ENCODE assay signal across 29 cellular contexts in genomic region chr1:31989964-31990363, GRCh38. TPM values are rescaled to one million over a fixed set of nuclear protein-coding genes. Genes with fewer than 3 reads are reported as not detected.
DNase-seq lines count a peak whose midpoint lies in the region; ATAC-seq, FAIRE-seq and TF ChIP-seq lines count a peak whose summit lies in the region.
"Had no signal": no experiment of that assay in that cellular context is flagged by ENCODE, and none has a peak within 500 bp of the region (broad histone marks: within the 10 kb centered on the region; RNA-seq: fewer than 3 reads in every experiment).

No MANE protein-coding gene starts in this region.

- no peaks in the 10 kb centered on the region for H3K79me2 ChIP-seq in HepG2 (ENCODE audit: insufficient read depth, low read length)

- TF ChIP-seq EP300 in HepG2 (IDR thresholded peaks at IDR 0.05; ENCODE audit: low read depth in 2 of 2, low read length in 2 of 2) (no peak), HepG2 (CRISPR knock-in tag; IDR thresholded peaks at IDR 0.05; ENCODE audit: borderline replicate concordance) (no peak)

- TF ChIP-seq CTCF in HepG2 (CRISPR knock-in tag; IDR thresholded peaks at IDR 0.05) (no peak), right lobe of liver (IDR thresholded peaks at IDR 0.05) (no peak), upper lobe of right lung (IDR thresholded peaks at IDR 0.05) (no peak)

- TF ChIP-seq POLR2A in HepG2 (IDR thresholded peaks at IDR 0.05; ENCODE audit: insufficient read depth in 1 of 2, low read depth in 2 of 2, low read length in 2 of 2) (no peak), right lobe of liver (IDR thresholded peaks at IDR 0.05) (no peak)

- no TSS peak for BruUV-seq in HepG2 (replicated peaks; lab: Mats Ljungman, UMichigan)

- H3K27ac ChIP-seq in HepG2 (ENCODE audit: extremely low read length, insufficient read depth, low read length) (no peak overlapping the region), right lobe of liver (no peak overlapping the region), upper lobe of right lung (no peak overlapping the region)
- H3K27ac ChIP-seq: HL-60, Peyer's patch had no signal

- no peaks in the 10 kb centered on the region for H3K36me3 ChIP-seq in HepG2 (replicated peaks in 1 of 2; ENCODE audit: control insufficient read depth in 1 of 2, insufficient read depth in 2 of 2, low read length in 2 of 2)
- H3K36me3 ChIP-seq in right lobe of liver: no peaks in the 10 kb centered on the region
- H3K36me3 ChIP-seq in upper lobe of right lung: no peaks in the 10 kb centered on the region
- H3K36me3 ChIP-seq: BE2C, Peyer's patch had no signal

- DNase-seq in activated CD4-positive, alpha-beta T cell treated with anti-CD3 and anti-CD28 coated beads for 36 hours: no peak
- no peak for DNase-seq in activated CD4-positive, alpha-beta T cell treated with anti-CD3 and anti-CD28 coated beads, Interleukin-2, amount 10 ng/mL, durations not matched to agents 7 days and 5 days
- DNase-seq in HepG2 (ENCODE audit: low spot score) (no peak), right lobe of liver (no peak), upper lobe of right lung (peak; percentile 1)
- DNase-seq in activated naive CD8-positive, alpha-beta T cell treated with anti-CD3 and anti-CD28 coated beads, Interleukin-2, amount 10 ng/mL, durations not matched to agents 7 days and 5 days: no peak
- no peak for DNase-seq in activated T-helper 2 cell treated with anti-CD3 and anti-CD28 coated beads, Interferon-gamma antibody, Interleukin-2, Interleukin-4, amounts not matched to agents 10 μg/mL and 5 μg/mL and 100 μg/mL, durations not matched to agents 14 hours and 24 hours and 36 hours (ENCODE audit: low spot score)
- DNase-seq in stimulated activated CD4-positive, alpha-beta T cell treated with anti-CD3 and anti-CD28 coated beads, Interleukin-4, amount 100 ng/mL, for 4 hours: no peak
- DNase-seq: 8988T, ACHN, BE2C, DMS 273 treated with DMSO at 0.1 percent for 48 hours, DMS79, EL, GDM1, Karpas-422, NCI-H1092, NCI-H1417 treated with DMSO at 0.1 percent for 48 hours, NCI-H1694 treated with DMSO at 0.1 percent for 48 hours, NCI-H2081 treated with DMSO at 0.1 percent for 48 hours, NCI-H2171, NCI-H226, NCI-H510A, NCI-H69, Peyer's patch, SHP77 treated with DMSO at 0.1 percent for 48 hours had no signal

- peaks cover 23% of the 10 kb centered on the region for H3K4me1 Mint-ChIP-seq in activated CD4-positive, alpha-beta T cell treated with anti-CD3 and anti-CD28 coated beads for 36 hours
- peaks cover 35% of the 10 kb centered on the region for H3K4me1 Mint-ChIP-seq in activated CD4-positive, alpha-beta T cell treated with anti-CD3 and anti-CD28 coated beads, Interleukin-2, amount 10 ng/mL, durations not matched to agents 7 days and 5 days
- peaks cover 30% of the 10 kb centered on the region for H3K4me1 Mint-ChIP-seq in activated naive CD8-positive, alpha-beta T cell treated with anti-CD3 and anti-CD28 coated beads, Interleukin-2, amount 10 ng/mL, durations not matched to agents 7 days and 5 days
- H3K4me1 Mint-ChIP-seq in activated T-helper 2 cell treated with anti-CD3 and anti-CD28 coated beads, Interferon-gamma antibody, Interleukin-2, Interleukin-4, amounts not matched to agents 10 μg/mL and 5 μg/mL and 100 μg/mL, durations not matched to agents 14 hours and 24 hours and 36 hours (ENCODE audit: low read depth): peaks cover 13% of the 10 kb centered on the region

- H2AFZ ChIP-seq in HepG2 (ENCODE audit: low read length): no peak overlapping the region

- POLR2A ChIA-PET in activated CD4-positive, alpha-beta T cell treated with anti-CD3 and anti-CD28 coated beads for 36 hours (lab: Charles Lee): no interaction called here
- POLR2A ChIA-PET in activated CD4-positive, alpha-beta T cell treated with anti-CD3 and anti-CD28 coated beads, Interleukin-2, amount 10 ng/mL, durations not matched to agents 7 days and 5 days (lab: Charles Lee): no interaction called here
- POLR2A ChIA-PET in HepG2 (lab: Yijun Ruan, JAX): no interaction called here
- POLR2A ChIA-PET in activated naive CD8-positive, alpha-beta T cell treated with anti-CD3 and anti-CD28 coated beads, Interleukin-2, amount 10 ng/mL, durations not matched to agents 7 days and 5 days (lab: Charles Lee): no interaction called here

- no peak overlapping the region for H3K4me3 ChIP-seq in HepG2 (replicated peaks in 1 of 3; ENCODE audit: insufficient read depth in 1 of 3, low read depth in 2 of 3, low read length in 3 of 3)
- H3K4me3 ChIP-seq in right lobe of liver: no peak overlapping the region
- no peak overlapping the region for H3K4me3 ChIP-seq in upper lobe of right lung
- H3K4me3 ChIP-seq: Peyer's patch had no signal

- H3K9ac ChIP-seq in HepG2 (ENCODE audit: insufficient read depth, low read depth, low read length): no peak overlapping the region

- H3K27me3 Mint-ChIP-seq in activated CD4-positive, alpha-beta T cell treated with anti-CD3 and anti-CD28 coated beads for 36 hours: no peaks in the 10 kb centered on the region
- no peaks in the 10 kb centered on the region for H3K27me3 Mint-ChIP-seq in activated CD4-positive, alpha-beta T cell treated with anti-CD3 and anti-CD28 coated beads, Interleukin-2, amount 10 ng/mL, durations not matched to agents 7 days and 5 days
- H3K27me3 Mint-ChIP-seq in activated naive CD8-positive, alpha-beta T cell treated with anti-CD3 and anti-CD28 coated beads, Interleukin-2, amount 10 ng/mL, durations not matched to agents 7 days and 5 days: no peaks in the 10 kb centered on the region
- H3K27me3 Mint-ChIP-seq in activated T-helper 2 cell treated with anti-CD3 and anti-CD28 coated beads, Interferon-gamma antibody, Interleukin-2, Interleukin-4, amounts not matched to agents 10 μg/mL and 5 μg/mL and 100 μg/mL, durations not matched to agents 14 hours and 24 hours and 36 hours (ENCODE audit: low read depth): no peaks in the 10 kb centered on the region

- in situ Hi-C loops in HepG2 (cut with HindIII; ENCODE audit: extremely low pct_ligation_motif_present, low pct_unique_long_range_greater_than_20kb): no loop called here

- CTCF ChIA-PET in activated CD4-positive, alpha-beta T cell treated with anti-CD3 and anti-CD28 coated beads for 36 hours (lab: Charles Lee): interaction anchor here (4.0 kb wide), 1 partner anchor 13 kb away, joined by 21 read pairs; no protein-coding TSS in a partner anchor
- CTCF ChIA-PET in activated CD4-positive, alpha-beta T cell treated with anti-CD3 and anti-CD28 coated beads, Interleukin-2, amount 10 ng/mL, durations not matched to agents 7 days and 5 days (lab: Charles Lee): interaction anchor here (1.2 to 2.0 kb wide), 3 partner anchors 15 to 113 kb away, joined by 3 to 5 read pairs (median 3); no protein-coding TSS in a partner anchor
- CTCF ChIA-PET in HepG2 (lab: Yijun Ruan, JAX; ENCODE audit: low intra/inter-chr PET ratio, low total read pairs): no interaction called here

- H3K4me3 Mint-ChIP-seq in activated CD4-positive, alpha-beta T cell treated with anti-CD3 and anti-CD28 coated beads for 36 hours: no peak overlapping the region
- no peak overlapping the region for H3K4me3 Mint-ChIP-seq in activated CD4-positive, alpha-beta T cell treated with anti-CD3 and anti-CD28 coated beads, Interleukin-2, amount 10 ng/mL, durations not matched to agents 7 days and 5 days
- no peak overlapping the region for H3K4me3 Mint-ChIP-seq in activated naive CD8-positive, alpha-beta T cell treated with anti-CD3 and anti-CD28 coated beads, Interleukin-2, amount 10 ng/mL, durations not matched to agents 7 days and 5 days
- H3K4me3 Mint-ChIP-seq in activated T-helper 2 cell treated with anti-CD3 and anti-CD28 coated beads, Interferon-gamma antibody, Interleukin-2, Interleukin-4, amounts not matched to agents 10 μg/mL and 5 μg/mL and 100 μg/mL, durations not matched to agents 14 hours and 24 hours and 36 hours (ENCODE audit: low read depth): no peak overlapping the region

- H3K9me3 ChIP-seq in HepG2 (ENCODE audit: low read length): no peaks in the 10 kb centered on the region
- H3K9me3 ChIP-seq in right lobe of liver: no peaks in the 10 kb centered on the region
- H3K9me3 ChIP-seq in upper lobe of right lung: no peaks in the 10 kb centered on the region
- H3K9me3 ChIP-seq: BE2C, Peyer's patch had no signal

- no peak for FAIRE-seq in HepG2 (lab: Jason Lieb, UNC)
- FAIRE-seq: GM12891 had no signal

- intact Hi-C loops in activated CD4-positive, alpha-beta T cell treated with anti-CD3 and anti-CD28 coated beads for 36 hours (cut with DNase I, micrococcal nuclease): no loop called here
- intact Hi-C loops in HepG2 (cut with micrococcal nuclease; ENCODE audit: unreplicated experiment) (no loop called here), right lobe of liver (cut with DNase I) (no loop called here), upper lobe of right lung (cut with DNase I) (no loop called here)
- intact Hi-C loops in activated T-helper 2 cell treated with anti-CD3 and anti-CD28 coated beads, Interferon-gamma antibody, Interleukin-2, Interleukin-4, amounts not matched to agents 10 μg/mL and 5 μg/mL and 100 μg/mL, durations not matched to agents 14 hours and 24 hours and 36 hours (cut with micrococcal nuclease): no loop called here

- H3K27me3 ChIP-seq in HepG2 (ENCODE audit: control insufficient read depth in 1 of 2, insufficient read depth in 2 of 2, low read length in 2 of 2): peaks cover 3% of the 10 kb centered on the region in 2 experiments; a peak in 1 of 5 replicates
- no peaks in the 10 kb centered on the region for H3K27me3 ChIP-seq in right lobe of liver
- H3K27me3 ChIP-seq in upper lobe of right lung: no peaks in the 10 kb centered on the region
- H3K27me3 ChIP-seq: BE2C, Peyer's patch had no signal

- peak overlapping the region; percentile 6 for H3K27ac Mint-ChIP-seq in activated CD4-positive, alpha-beta T cell treated with anti-CD3 and anti-CD28 coated beads for 36 hours
- no peak overlapping the region for H3K27ac Mint-ChIP-seq in activated CD4-positive, alpha-beta T cell treated with anti-CD3 and anti-CD28 coated beads, Interleukin-2, amount 10 ng/mL, durations not matched to agents 7 days and 5 days
- peak overlapping the region; percentile 12 for H3K27ac Mint-ChIP-seq in activated naive CD8-positive, alpha-beta T cell treated with anti-CD3 and anti-CD28 coated beads, Interleukin-2, amount 10 ng/mL, durations not matched to agents 7 days and 5 days
- no peak overlapping the region for H3K27ac Mint-ChIP-seq in activated T-helper 2 cell treated with anti-CD3 and anti-CD28 coated beads, Interferon-gamma antibody, Interleukin-2, Interleukin-4, amounts not matched to agents 10 μg/mL and 5 μg/mL and 100 μg/mL, durations not matched to agents 14 hours and 24 hours and 36 hours

- H3K4me2 ChIP-seq in HepG2 (ENCODE audit: low read depth, low read length): no peak overlapping the region

- no peaks in the 10 kb centered on the region for H3K4me1 ChIP-seq in HepG2 (ENCODE audit: insufficient read depth, low read length)
- H3K4me1 ChIP-seq in right lobe of liver: no peaks in the 10 kb centered on the region
- H3K4me1 ChIP-seq in upper lobe of right lung: peaks cover 6% of the 10 kb centered on the region
- H3K4me1 ChIP-seq: BE2C had no signal

- H3K9me3 Mint-ChIP-seq in activated CD4-positive, alpha-beta T cell treated with anti-CD3 and anti-CD28 coated beads for 36 hours (ENCODE audit: low read depth): no peaks in the 10 kb centered on the region
- H3K9me3 Mint-ChIP-seq in activated CD4-positive, alpha-beta T cell treated with anti-CD3 and anti-CD28 coated beads, Interleukin-2, amount 10 ng/mL, durations not matched to agents 7 days and 5 days: no peaks in the 10 kb centered on the region
- no peaks in the 10 kb centered on the region for H3K9me3 Mint-ChIP-seq in activated naive CD8-positive, alpha-beta T cell treated with anti-CD3 and anti-CD28 coated beads, Interleukin-2, amount 10 ng/mL, durations not matched to agents 7 days and 5 days
- no peaks in the 10 kb centered on the region for H3K9me3 Mint-ChIP-seq in activated T-helper 2 cell treated with anti-CD3 and anti-CD28 coated beads, Interferon-gamma antibody, Interleukin-2, Interleukin-4, amounts not matched to agents 10 μg/mL and 5 μg/mL and 100 μg/mL, durations not matched to agents 14 hours and 24 hours and 36 hours

- WGBS in HepG2 (ENCODE audit: low lambda C conversion rate): 4% methylated on average over 3 of the region's 3 CpGs
- 96% methylated on average over 3 of the region's 3 CpGs for WGBS in right lobe of liver (ENCODE audit: insufficient coverage, low coverage, low lambda C conversion rate, missing lambda C conversion rate)

- H3K36me3 Mint-ChIP-seq in activated CD4-positive, alpha-beta T cell treated with anti-CD3 and anti-CD28 coated beads for 36 hours (ENCODE audit: low read depth): no peaks in the 10 kb centered on the region
- H3K36me3 Mint-ChIP-seq in activated CD4-positive, alpha-beta T cell treated with anti-CD3 and anti-CD28 coated beads, Interleukin-2, amount 10 ng/mL, durations not matched to agents 7 days and 5 days (ENCODE audit: low read depth): no peaks in the 10 kb centered on the region
- no peaks in the 10 kb centered on the region for H3K36me3 Mint-ChIP-seq in activated naive CD8-positive, alpha-beta T cell treated with anti-CD3 and anti-CD28 coated beads, Interleukin-2, amount 10 ng/mL, durations not matched to agents 7 days and 5 days
- no peaks in the 10 kb centered on the region for H3K36me3 Mint-ChIP-seq in activated T-helper 2 cell treated with anti-CD3 and anti-CD28 coated beads, Interferon-gamma antibody, Interleukin-2, Interleukin-4, amounts not matched to agents 10 μg/mL and 5 μg/mL and 100 μg/mL, durations not matched to agents 14 hours and 24 hours and 36 hours (ENCODE audit: low read depth)

- no peak for TF ChIP-seq RAD21 in HepG2 (CRISPR knock-in tag; IDR thresholded peaks at IDR 0.05)

- ATAC-seq in activated CD4-positive, alpha-beta T cell treated with anti-CD3 and anti-CD28 coated beads for 36 hours: no peak
- no peak for ATAC-seq in HepG2
- ATAC-seq in right lobe of liver: no peak
- no peak for ATAC-seq in activated naive CD8-positive, alpha-beta T cell treated with anti-CD3 and anti-CD28 coated beads, Interleukin-2, amount 10 ng/mL, durations not matched to agents 7 days and 5 days (ENCODE audit: low read depth)
- ATAC-seq in upper lobe of right lung: no peak
- ATAC-seq: HCT116 had no signal

- H4K20me1 ChIP-seq in HepG2 (ENCODE audit: insufficient read depth, low read length): no peaks in the 10 kb centered on the region

RNA-seq across cellular contexts. Expression of gene KHDRBS1, which starts 23.7 kb away (rescaled TPM):
- total RNA-seq in activated CD4-positive, alpha-beta T cell treated with anti-CD3 and anti-CD28 coated beads for 36 hours: 100 to 1,000 TPM; 198 to 206 TPM
- 100 to 1,000 TPM; 174 to 183 TPM for total RNA-seq in activated CD4-positive, alpha-beta T cell treated with anti-CD3 and anti-CD28 coated beads, Interleukin-2, amount 10 ng/mL, durations not matched to agents 7 days and 5 days
- 39.0 and 86.8 TPM in 2 replicates for total RNA-seq in HepG2 (2016; rRNA removed; fragmentation: Illumina TruSeq; extraction: Trizol)
- total RNA-seq in HepG2 (2016; cell fraction: cytosol; rRNA removed; fragmentation: Illumina TruSeq; extraction: Trizol; ENCODE audit: low read depth): 13.0 and 13.9 TPM in 2 replicates
- 37.3 and 82.6 TPM in 2 replicates for total RNA-seq in HepG2 (2016; cell fraction: insoluble cytoplasmic fraction; rRNA removed; fragmentation: Illumina TruSeq; extraction: Trizol)
- 32.0 and 34.5 TPM in 2 replicates for total RNA-seq in HepG2 (2016; cell fraction: membrane; rRNA removed; fragmentation: Illumina TruSeq; extraction: Trizol)
- 47.6 and 52.9 TPM in 2 replicates for total RNA-seq in HepG2 (2016; cell fraction: nucleus; rRNA removed; fragmentation: Illumina TruSeq; extraction: Trizol)
- polyA plus RNA-seq in HepG2 (2011; rRNA removed): 19.8 and 25.1 TPM in 2 replicates
- 20.8 and 25.6 TPM in 2 replicates for polyA plus RNA-seq in HepG2 (2011; cell fraction: cytosol; rRNA removed)
- 17.2 and 19.1 TPM in 2 replicates for polyA plus RNA-seq in HepG2 (2011; cell fraction: nucleus; rRNA removed)
- polyA plus RNA-seq in HepG2 (2012): 70.1 and 107 TPM in 2 replicates
- 11.9 and 12.3 TPM in 2 replicates for polyA plus RNA-seq in HepG2 (2016; cell fraction: cytosol; fragmentation: Illumina TruSeq; extraction: Trizol; ENCODE audit: low read depth)
- polyA plus RNA-seq in HepG2 (2016; cell fraction: insoluble cytoplasmic fraction; fragmentation: Illumina TruSeq; extraction: Trizol; ENCODE audit: low read depth): 131 and 149 TPM in 2 replicates
- 31.5 and 34.1 TPM in 2 replicates for polyA plus RNA-seq in HepG2 (2016; cell fraction: membrane; fragmentation: Illumina TruSeq; extraction: Trizol; ENCODE audit: low read depth)
- 78.0 and 82.8 TPM in 2 replicates for polyA plus RNA-seq in HepG2 (2016; cell fraction: nucleus; fragmentation: Illumina TruSeq; extraction: Trizol; ENCODE audit: insufficient read depth, low read depth)
- polyA minus RNA-seq in HepG2 (2011; rRNA and poly(A)+ RNA removed; ENCODE audit: low replicate concordance): 28.2 and 34.0 TPM in 2 replicates
- 35.6 and 38.3 TPM in 2 replicates for polyA minus RNA-seq in HepG2 (2011; cell fraction: cytosol; rRNA and poly(A)+ RNA removed)
- 22.7 and 24.1 TPM in 2 replicates for polyA minus RNA-seq in HepG2 (2011; cell fraction: nucleus; rRNA and poly(A)+ RNA removed)
- total RNA-seq in right lobe of liver: 10 to 100 TPM; 22.8 to 38.2 (median 34.0) TPM
- total RNA-seq in activated naive CD8-positive, alpha-beta T cell treated with anti-CD3 and anti-CD28 coated beads, Interleukin-2, amount 10 ng/mL, durations not matched to agents 7 days and 5 days: 100 to 1,000 TPM; 162 TPM
- total RNA-seq in upper lobe of right lung: 81.7 TPM
- 177 and 178 TPM in 2 replicates for total RNA-seq in activated T-helper 2 cell treated with anti-CD3 and anti-CD28 coated beads, Interferon-gamma antibody, Interleukin-2, Interleukin-4, amounts not matched to agents 10 μg/mL and 5 μg/mL and 100 μg/mL, durations not matched to agents 14 hours and 24 hours and 36 hours

RNA-seq across cellular contexts. Expression of gene PTP4A2, which starts 51.8 kb away (rescaled TPM):
- total RNA-seq in activated CD4-positive, alpha-beta T cell treated with anti-CD3 and anti-CD28 coated beads for 36 hours: 100 to 1,000 TPM; 279 to 314 TPM
- total RNA-seq in activated CD4-positive, alpha-beta T cell treated with anti-CD3 and anti-CD28 coated beads, Interleukin-2, amount 10 ng/mL, durations not matched to agents 7 days and 5 days: 100 to 1,000 TPM; 334 to 347 TPM
- 225 and 284 TPM in 2 replicates for total RNA-seq in HepG2 (2016; rRNA removed; fragmentation: Illumina TruSeq; extraction: Trizol)
- total RNA-seq in HepG2 (2016; cell fraction: cytosol; rRNA removed; fragmentation: Illumina TruSeq; extraction: Trizol; ENCODE audit: low read depth): 369 and 408 TPM in 2 replicates
- total RNA-seq in HepG2 (2016; cell fraction: insoluble cytoplasmic fraction; rRNA removed; fragmentation: Illumina TruSeq; extraction: Trizol): 221 and 292 TPM in 2 replicates
- 422 and 446 TPM in 2 replicates for total RNA-seq in HepG2 (2016; cell fraction: membrane; rRNA removed; fragmentation: Illumina TruSeq; extraction: Trizol)
- 70.1 and 106 TPM in 2 replicates for total RNA-seq in HepG2 (2016; cell fraction: nucleus; rRNA removed; fragmentation: Illumina TruSeq; extraction: Trizol)
- 133 and 173 TPM in 2 replicates for polyA plus RNA-seq in HepG2 (2011; rRNA removed)
- 32.3 and 61.4 TPM in 2 replicates for polyA plus RNA-seq in HepG2 (2011; cell fraction: cytosol; rRNA removed)
- polyA plus RNA-seq in HepG2 (2011; cell fraction: nucleus; rRNA removed): 11.8 and 23.9 TPM in 2 replicates
- polyA plus RNA-seq in HepG2 (2012): 117 and 164 TPM in 2 replicates
- 182 and 192 TPM in 2 replicates for polyA plus RNA-seq in HepG2 (2016; cell fraction: cytosol; fragmentation: Illumina TruSeq; extraction: Trizol; ENCODE audit: low read depth)
- 288 and 291 TPM in 2 replicates for polyA plus RNA-seq in HepG2 (2016; cell fraction: insoluble cytoplasmic fraction; fragmentation: Illumina TruSeq; extraction: Trizol; ENCODE audit: low read depth)
- 288 and 296 TPM in 2 replicates for polyA plus RNA-seq in HepG2 (2016; cell fraction: membrane; fragmentation: Illumina TruSeq; extraction: Trizol; ENCODE audit: low read depth)
- polyA plus RNA-seq in HepG2 (2016; cell fraction: nucleus; fragmentation: Illumina TruSeq; extraction: Trizol; ENCODE audit: insufficient read depth, low read depth): 121 and 131 TPM in 2 replicates
- 228 and 834 TPM in 2 replicates for polyA minus RNA-seq in HepG2 (2011; rRNA and poly(A)+ RNA removed; ENCODE audit: low replicate concordance)
- polyA minus RNA-seq in HepG2 (2011; cell fraction: cytosol; rRNA and poly(A)+ RNA removed): 120 and 150 TPM in 2 replicates
- polyA minus RNA-seq in HepG2 (2011; cell fraction: nucleus; rRNA and poly(A)+ RNA removed): 43.0 and 80.8 TPM in 2 replicates
- 100 to 1,000 TPM in 4 of 6 experiments, 10 to 100 TPM in 2; 66.3 to 143 (median 117) TPM for total RNA-seq in right lobe of liver
- total RNA-seq in activated naive CD8-positive, alpha-beta T cell treated with anti-CD3 and anti-CD28 coated beads, Interleukin-2, amount 10 ng/mL, durations not matched to agents 7 days and 5 days: 100 to 1,000 TPM; 356 to 363 TPM
- 244 TPM for total RNA-seq in upper lobe of right lung
- total RNA-seq in activated T-helper 2 cell treated with anti-CD3 and anti-CD28 coated beads, Interferon-gamma antibody, Interleukin-2, Interleukin-4, amounts not matched to agents 10 μg/mL and 5 μg/mL and 100 μg/mL, durations not matched to agents 14 hours and 24 hours and 36 hours: 313 and 334 TPM in 2 replicates

Comparison
In these comparisons a context has a peak if more than half of its experiments do, and no peak if none do; other contexts are left out.
1. H3K27ac Mint-ChIP-seq: peak in activated CD4-positive, alpha-beta T cell treated with anti-CD3 and anti-CD28 coated beads for 36 hours (single experiment) and activated naive CD8-positive, alpha-beta T cell treated with anti-CD3 and anti-CD28 coated beads, Interleukin-2, amount 10 ng/mL, durations not matched to agents 7 days and 5 days (single experiment); none in activated CD4-positive, alpha-beta T cell treated with anti-CD3 and anti-CD28 coated beads, Interleukin-2, amount 10 ng/mL, durations not matched to agents 7 days and 5 days (single experiment) and activated T-helper 2 cell treated with anti-CD3 and anti-CD28 coated beads, Interferon-gamma antibody, Interleukin-2, Interleukin-4, amounts not matched to agents 10 μg/mL and 5 μg/mL and 100 μg/mL, durations not matched to agents 14 hours and 24 hours and 36 hours (single experiment).